10 cellular contexts compared by ENCODE assay signal in the genomic region with DNA sequence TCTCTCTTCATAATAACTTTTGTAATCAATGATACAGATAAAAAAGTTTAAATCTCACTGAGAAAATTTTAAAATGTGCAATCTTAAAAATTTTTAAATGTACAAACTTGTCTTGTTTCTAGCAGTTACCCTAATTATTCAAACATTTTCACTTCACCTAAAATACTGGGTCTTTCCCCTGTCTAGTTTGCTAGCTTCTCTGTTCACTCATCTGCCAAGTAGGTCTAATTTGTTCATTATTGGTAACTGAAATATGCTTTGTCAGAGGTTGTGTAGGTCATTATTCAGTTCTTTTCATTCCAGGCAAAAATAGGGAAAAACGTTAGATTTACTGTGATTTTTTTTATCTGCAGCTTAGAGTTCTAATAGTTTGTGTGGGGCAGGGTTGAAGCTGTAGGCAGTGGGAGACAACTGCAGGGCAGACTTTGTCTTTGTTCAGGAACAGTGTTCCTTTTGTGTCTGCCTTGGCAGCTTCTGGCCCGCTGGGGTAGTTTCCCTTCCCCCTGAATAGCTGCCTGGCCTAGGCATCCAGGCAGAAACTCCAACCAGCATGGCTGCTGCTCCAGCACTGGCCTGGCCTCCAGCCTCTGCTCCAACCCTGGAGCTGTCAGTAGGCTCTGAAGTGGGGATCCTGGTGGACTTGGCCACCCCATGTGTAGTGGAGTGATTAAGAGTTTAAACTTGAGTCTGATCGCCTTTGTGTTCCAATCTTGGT. TPM values are rescaled to one million over a fixed set of nuclear protein-coding genes. Genes with fewer than 3 reads are reported as not detected.
DNase-seq lines count a peak whose midpoint lies in the region; ATAC-seq, FAIRE-seq and TF ChIP-seq lines count a peak whose summit lies in the region.
"Had no signal": no experiment of that assay in that cellular context is flagged by ENCODE, and none has a peak within 500 bp of the region (broad histone marks: within the 10 kb centered on the region; RNA-seq: fewer than 3 reads in every experiment).

No MANE protein-coding gene starts in this region.

- SMC1A ChIA-PET in GM12878 (lab: Charles Lee; ENCODE audit: uncharacterized antibody, unreplicated experiment) = interaction anchor here (0.7 to 3.2 kb wide), 13 partner anchors 9 to 179 kb away, joined by 3 to 15 read pairs (median 4); no protein-coding TSS in a partner anchor

- H3K27me3 ChIP-seq in HUES6 (ENCODE audit: control insufficient read depth, insufficient read depth, low read length) (no peaks in the 10 kb centered on the region), GM12878 (replicated peaks in 1 of 2; ENCODE audit: control insufficient read depth in 2 of 2, insufficient read depth in 2 of 2, low read length in 1 of 2) (no peaks in the 10 kb centered on the region), sigmoid colon (no peaks in the 10 kb centered on the region)
- H3K27me3 ChIP-seq: adrenal gland, heart right ventricle had no signal

- H3K9me3 ChIP-seq in HUES6 (ENCODE audit: control insufficient read depth, insufficient read depth, low read depth, low read length) (no peaks in the 10 kb centered on the region), GM12878 (replicated peaks; ENCODE audit: control insufficient read depth, insufficient read depth, low read length) (no peaks in the 10 kb centered on the region), sigmoid colon (no peaks in the 10 kb centered on the region), mucosa of descending colon (no peaks in the 10 kb centered on the region)
- H3K9me3 ChIP-seq: adrenal gland, heart right ventricle had no signal

- peaks cover 5% of the 10 kb centered on the region for H3K79me2 ChIP-seq in GM12878 (ENCODE audit: control insufficient read depth, insufficient read depth, low read length)

- in situ Hi-C loops in GM12878 (cut with MboI) = no loop called here

- TF ChIP-seq CTCF in GM12878 (IDR thresholded peaks at IDR 0.05 in 2 of 3, conservative IDR thresholded peaks at IDR 0.05 in 1 of 3; ENCODE audit: control insufficient read depth in 2 of 3, extremely low read depth in 1 of 3, insufficient read depth in 1 of 3, low read depth in 3 of 3, low read length in 3 of 3) (no peak), sigmoid colon (IDR thresholded peaks at IDR 0.05) (no peak), mucosa of descending colon (IDR thresholded peaks at IDR 0.05) (no peak)

- H3K9me3 Mint-ChIP-seq in stimulated activated naive B cell treated with anti-CD40 and anti-IgM and Interleukin-4, amounts not matched to agents 10 μg/mL and 1 μg/mL and 100 μg/mL, for 72 hours = no peaks in the 10 kb centered on the region

- CTCF ChIA-PET in GM12878 (lab: Yijun Ruan, JAX) = interaction anchor here (0.6 to 1.7 kb wide), 5 partner anchors 15 to 621 kb away, joined by 3 to 7 read pairs (median 5); no protein-coding TSS in a partner anchor

- H2AFZ ChIP-seq in GM12878 (ENCODE audit: control insufficient read depth, low read depth, low read length) = no peak overlapping the region

- no peak for TF ChIP-seq RAD21 in GM12878 (IDR thresholded peaks at IDR 0.05; ENCODE audit: insufficient read depth, low read depth, low read length)

- H3K27me3 Mint-ChIP-seq in stimulated activated naive B cell treated with anti-CD40 and anti-IgM and Interleukin-4, amounts not matched to agents 10 μg/mL and 1 μg/mL and 100 μg/mL, for 72 hours = no peaks in the 10 kb centered on the region

- RAD21 ChIA-PET in GM12878 (lab: Charles Lee; ENCODE audit: unreplicated experiment) = interaction anchor here (1.1 to 2.1 kb wide), 6 partner anchors 12 to 179 kb away, joined by 3 to 7 read pairs (median 6); partner anchors contain the start of gene INTS6

- POLR2A ChIA-PET in GM12878 (lab: Charles Lee) = interaction anchor here (1.2 to 2.0 kb wide), 2 partner anchors 18 to 179 kb away, joined by 4 to 9 read pairs; partner anchors contain the start of gene INTS6

- peak; percentile 66 for ATAC-seq in GM12878
- peak; percentile 62 to 71 for ATAC-seq in stimulated activated naive B cell treated with anti-CD40 and anti-IgM and Interleukin-4, amounts not matched to agents 10 μg/mL and 1 μg/mL and 100 μg/mL, for 72 hours (replicated peaks)
- no peak for ATAC-seq in HG03196 (IDR thresholded peaks at IDR 0.05; ENCODE audit: unreplicated experiment)
- no peak for ATAC-seq in mucosa of descending colon

- no peak overlapping the region for H3K4me3 Mint-ChIP-seq in stimulated activated naive B cell treated with anti-CD40 and anti-IgM and Interleukin-4, amounts not matched to agents 10 μg/mL and 1 μg/mL and 100 μg/mL, for 72 hours

- H3K27ac Mint-ChIP-seq in stimulated activated naive B cell treated with anti-CD40 and anti-IgM and Interleukin-4, amounts not matched to agents 10 μg/mL and 1 μg/mL and 100 μg/mL, for 72 hours = peak overlapping the region; percentile 42

- DNase-seq in GM12878 (ENCODE audit: low read depth, low spot score) (no peak), left kidney (ENCODE audit: low read depth, low spot score) (peak; percentile 25), sigmoid colon (no peak), mucosa of descending colon (no peak)
- no peak for DNase-seq in stimulated activated naive B cell treated with anti-CD40 and anti-IgM and Interleukin-4, amounts not matched to agents 10 μg/mL and 1 μg/mL and 100 μg/mL, for 72 hours
- DNase-seq: adrenal gland, heart right ventricle, NCI-H524 treated with DMSO at 0.1 percent for 48 hours had no signal

- no peaks in the 10 kb centered on the region for H4K20me1 ChIP-seq in GM12878 (ENCODE audit: control insufficient read depth, insufficient read depth)

- WGBS in GM12878 (ENCODE audit: insufficient coverage, insufficient replicate concordance, low lambda C conversion rate, missing lambda C conversion rate) = 64% methylated on average over 2 of the region's 3 CpGs
- 76 to 77% methylated on average over 3 of the region's 3 CpGs for WGBS in sigmoid colon, 2 donors

- H3K27ac ChIP-seq in HUES6 (ENCODE audit: low read depth, low read length) (0 out of 2 replicates have a peak overlapping the region, but pooled peaks have one; percentile 12), GM12878 (ENCODE audit: control insufficient read depth, insufficient read depth) (no peak overlapping the region), sigmoid colon (peak overlapping the region in 1 of 4 donors; percentile 5)

- H3K4me3 ChIP-seq in HUES6 (ENCODE audit: low read depth, low read length) (no peak overlapping the region), GM12878 (0 out of 2 replicates have a peak overlapping the region, but pooled peaks have one; percentile 35), sigmoid colon (no peak overlapping the region), mucosa of descending colon (no peak overlapping the region)
- H3K4me3 ChIP-seq: adrenal gland, heart right ventricle had no signal

- no peaks in the 10 kb centered on the region for H3K36me3 ChIP-seq in HUES6 (ENCODE audit: control insufficient read depth, insufficient read depth, low read length)
- H3K36me3 ChIP-seq in GM12878 (ENCODE audit: control insufficient read depth in 2 of 2, insufficient read depth in 2 of 2, low read length in 1 of 2) = no peaks in the 10 kb centered on the region
- H3K36me3 ChIP-seq in sigmoid colon = no peaks in the 10 kb centered on the region
- no peaks in the 10 kb centered on the region for H3K36me3 ChIP-seq in mucosa of descending colon (ENCODE audit: low read depth)
- H3K36me3 ChIP-seq: adrenal gland, heart right ventricle had no signal

- BruUV-seq in GM12878 (replicated peaks; lab: Mats Ljungman, UMichigan) = no TSS peak

- peaks cover 0 to 4% of the 10 kb centered on the region in 2 donors for H3K36me3 Mint-ChIP-seq in stimulated activated naive B cell treated with anti-CD40 and anti-IgM and Interleukin-4, amounts not matched to agents 10 μg/mL and 1 μg/mL and 100 μg/mL, for 72 hours

- TF ChIP-seq POLR2A in GM12878 (IDR thresholded peaks at IDR 0.05; ENCODE audit: low read depth, low read length) (no peak), sigmoid colon (IDR thresholded peaks at IDR 0.05) (no peak)

- peaks cover 28 to 66% of the 10 kb centered on the region in 2 donors for H3K4me1 Mint-ChIP-seq in stimulated activated naive B cell treated with anti-CD40 and anti-IgM and Interleukin-4, amounts not matched to agents 10 μg/mL and 1 μg/mL and 100 μg/mL, for 72 hours

- intact Hi-C loops in GM12878 (cut with micrococcal nuclease; ENCODE audit: unreplicated experiment) (no loop called here), sigmoid colon (cut with DNase I) (no loop called here), mucosa of descending colon (cut with DNase I, micrococcal nuclease) (no loop called here)

- no peak for TF ChIP-seq EP300 in GM12878 (IDR thresholded peaks at IDR 0.05; ENCODE audit: borderline replicate concordance in 1 of 2, control insufficient read depth in 1 of 2, low read depth in 2 of 2, low read length in 2 of 2)
- TF ChIP-seq EP300 in sigmoid colon (IDR thresholded peaks at IDR 0.05) = no peak

- H3K4me1 ChIP-seq in HUES6 (ENCODE audit: control insufficient read depth, insufficient read depth, low read length) (peaks cover 45% of the 10 kb centered on the region), GM12878 (ENCODE audit: control insufficient read depth, insufficient read depth, low read length) (peaks cover 4% of the 10 kb centered on the region; the same call in 1 of the 2 replicates), sigmoid colon (peaks cover 0 to 18% (median 7%) of the 10 kb centered on the region in 4 donors), mucosa of descending colon (ENCODE audit: low read depth) (no peaks in the 10 kb centered on the region)

- no peak overlapping the region for H3K4me2 ChIP-seq in GM12878 (ENCODE audit: control insufficient read depth, insufficient read depth)

- H3K9ac ChIP-seq in HUES6 (ENCODE audit: low read length) = no peak overlapping the region
- H3K9ac ChIP-seq in GM12878 (ENCODE audit: control insufficient read depth, insufficient read depth, low read length) = no peak overlapping the region

- peak; percentile 35 for FAIRE-seq in GM12878 (lab: Jason Lieb, UNC)

RNA-seq across cellular contexts. Expression of gene WDFY2, which starts 48.5 kb away (rescaled TPM):
- 47.7 and 50.4 TPM in 2 replicates for total RNA-seq in GM12878 (2013; cell fraction: nucleolus; rRNA removed)
- total RNA-seq in GM12878 (2014; rRNA removed) = 7.5 TPM in 2 replicates
- 8.5 and 8.9 TPM in 2 replicates for total RNA-seq in GM12878 (2014; rRNA removed; fragmentation: Illumina TruSeq; extraction: Trizol)
- total RNA-seq in GM12878 (2021) = 11.0 and 13.0 TPM in 2 replicates
- polyA plus RNA-seq in GM12878 (2011; ENCODE audit: low read depth) = 2.3 TPM
- polyA plus RNA-seq in GM12878 (2011; rRNA removed) = 4.6 and 6.5 TPM in 2 replicates
- 2.4 and 2.6 TPM in 2 replicates for polyA plus RNA-seq in GM12878 (2011; cell fraction: cytosol; rRNA removed)
- 10.0 and 10.8 TPM in 2 replicates for polyA plus RNA-seq in GM12878 (2011; cell fraction: nucleus; rRNA removed)
- 4.1 and 4.7 TPM in 2 replicates for polyA plus RNA-seq in GM12878 (2012)
- polyA plus RNA-seq in GM12878 (2014; fragmentation: Illumina TruSeq; extraction: Trizol) = 7.8 and 9.9 TPM in 2 replicates
- polyA plus RNA-seq in GM12878 (2014; fragmentation: Nextera tagmentation; extraction: Ambion mirVana) = 1 to 10 TPM; 2.1 to 2.7 TPM
- 10.0 and 13.5 TPM in 2 replicates for polyA plus RNA-seq in GM12878 (2014; rRNA removed)
- polyA plus RNA-seq in GM12878 (2016; fragmentation: Nextera tagmentation; extraction: Ambion mirVana) = 10 to 100 TPM in 1 of 2 experiments, 1 to 10 TPM in 1; 8.5 to 10.4 TPM
- 7.4 and 8.7 TPM in 2 replicates for polyA minus RNA-seq in GM12878 (2011; rRNA and poly(A)+ RNA removed)
- polyA minus RNA-seq in GM12878 (2011; cell fraction: cytosol; rRNA and poly(A)+ RNA removed) = 1.2 and 1.9 TPM in 2 replicates
- 11.5 and 22.0 TPM in 2 replicates for polyA minus RNA-seq in GM12878 (2011; cell fraction: nucleus; rRNA and poly(A)+ RNA removed)
- 10 to 100 TPM in 2 of 4 donors, 1 to 10 TPM in 2; 7.3 to 18.3 (median 9.9) TPM for total RNA-seq in sigmoid colon
- polyA plus RNA-seq in sigmoid colon = 1 to 10 TPM in 1 of 3 donors, under 1 TPM in 2; 0.60 to 2.7 (median 0.92) TPM
- 1 to 10 TPM; 3.4 to 9.6 (median 6.6) TPM for total RNA-seq in mucosa of descending colon

Comparison
In these comparisons a context has a peak if more than half of its experiments do, and no peak if none do; other contexts are left out.
1. ATAC-seq: peak in GM12878 (single experiment) and stimulated activated naive B cell treated with anti-CD40 and anti-IgM and Interleukin-4, amounts not matched to agents 10 μg/mL and 1 μg/mL and 100 μg/mL, for 72 hours (2 of 2); none in HG03196 (single experiment) and mucosa of descending colon (single experiment).